In genomic region chr6:41779793-41780622, GRCh38 we compare ENCODE assay signal across 8 cellular contexts. TPM values are rescaled to one million over a fixed set of nuclear protein-coding genes. Genes with fewer than 3 reads are reported as not detected.
A peak's percentile ranks its signal among the peaks of the same experiment; 100 is the strongest.
DNase-seq lines count a peak whose midpoint lies in the region; ATAC-seq, FAIRE-seq and TF ChIP-seq lines count a peak whose summit lies in the region.

FRS3 (minus strand) TSS chr6:41779900; CDS start chr6:41776987, 2,913 bp downstream.

- H3K9me3 ChIP-seq in keratinocyte (ENCODE audit: control insufficient read depth, low read depth, low read length), result no peaks in the 10 kb centered on the region

- peaks cover 13% of the 10 kb centered on the region for H3K36me3 Mint-ChIP-seq in activated B cell treated with CpG ODN at 0.5 μM for 24 hours (ENCODE audit: low read depth)

- ATAC-seq in GM18909 (IDR thresholded peaks at IDR 0.05; ENCODE audit: poor library complexity, unreplicated experiment) (peak; percentile 91), HG03159 (IDR thresholded peaks at IDR 0.05; ENCODE audit: unreplicated experiment) (peak; percentile 97), activated B cell treated with CpG ODN at 0.5 μM for 24 hours (ENCODE audit: low read depth) (peak; percentile 95)

- peaks cover 24% of the 10 kb centered on the region for H3K4me1 ChIP-seq in keratinocyte (ENCODE audit: control insufficient read depth, extremely low read depth, insufficient read depth, low read length)

- H3K4me3 Mint-ChIP-seq in activated B cell treated with CpG ODN at 0.5 μM for 24 hours, result peak within 1 kb of the TSS; percentile 93

- peaks cover 5 to 11% of the 10 kb centered on the region in 2 experiments for H3K36me3 ChIP-seq in keratinocyte (ENCODE audit: control insufficient read depth in 2 of 2, extremely low read depth in 1 of 2, insufficient read depth in 2 of 2, low read length in 2 of 2)

- H3K27me3 Mint-ChIP-seq in activated B cell treated with CpG ODN at 0.5 μM for 24 hours, result no peaks in the 10 kb centered on the region

- peak; percentile 90 for TF ChIP-seq CTCF in AG09319 (IDR thresholded peaks at IDR 0.05; ENCODE audit: low read depth, low read length)
- TF ChIP-seq CTCF in activated B cell treated with CpG ODN at 0.5 μM for 24 hours (IDR thresholded peaks at IDR 0.05), result no peak
- TF ChIP-seq CTCF in keratinocyte (optimal IDR thresholded peaks at IDR 0.05 in 1 of 3, IDR thresholded peaks at IDR 0.05 in 1 of 3, conservative IDR thresholded peaks at IDR 0.05 in 1 of 3; ENCODE audit: extremely low read depth in 1 of 3, insufficient read depth in 2 of 3, low read length in 3 of 3), result peak in 2 of 3 experiments; percentile 65 to 96

- POLR2A ChIA-PET in activated B cell treated with CpG ODN at 0.5 μM for 24 hours (lab: Charles Lee), result interaction anchor here (1.0 kb wide), 2 partner anchors 8 to 264 kb away, joined by 3 to 4 read pairs; no protein-coding TSS in a partner anchor

- peak within 1 kb of the TSS; percentile 90 for H3K4me2 ChIP-seq in keratinocyte (ENCODE audit: control insufficient read depth, extremely low read depth, insufficient read depth, low read depth, low read length)

- no peaks in the 10 kb centered on the region for H3K27me3 ChIP-seq in keratinocyte (ENCODE audit: control insufficient read depth, extremely low read depth, insufficient read depth, low read length)

- H4K20me1 ChIP-seq in keratinocyte (ENCODE audit: control insufficient read depth, extremely low read depth, insufficient read depth, low read length), result no peaks in the 10 kb centered on the region

- intact Hi-C loops in activated B cell treated with CpG ODN at 0.5 μM for 24 hours (cut with micrococcal nuclease), result loop anchor here (1.0 to 10.0 kb wide), 10 partner anchors 7 to 1115 kb away; partner anchors contain the start of genes TFEB and TOMM6

- no peak within 1 kb of the TSS for H3K27ac ChIP-seq in keratinocyte (ENCODE audit: control insufficient read depth, insufficient read depth, low read length)

- H3K9ac ChIP-seq in keratinocyte (ENCODE audit: control insufficient read depth, extremely low read depth, insufficient read depth, low read length), result peak within 1 kb of the TSS; percentile 66

- H3K9me1 ChIP-seq in keratinocyte (ENCODE audit: control insufficient read depth, extremely low read depth, insufficient read depth, low read length), result no peaks in the 10 kb centered on the region

- H3K79me2 ChIP-seq in keratinocyte (ENCODE audit: control insufficient read depth, insufficient read depth, low read length), result no peaks in the 10 kb centered on the region

- dilution Hi-C loops in keratinocyte (cut with MboI; ENCODE audit: extremely low pct_ligation_motif_present, low sequenced_read_pairs), result no loop called here

- peak within 1 kb of the TSS; percentile 61 for H2AFZ ChIP-seq in keratinocyte (ENCODE audit: control insufficient read depth, low read length)

- peak within 1 kb of the TSS; percentile 63 for H3K27ac Mint-ChIP-seq in activated B cell treated with CpG ODN at 0.5 μM for 24 hours

- peaks cover 26% of the 10 kb centered on the region for H3K4me1 Mint-ChIP-seq in activated B cell treated with CpG ODN at 0.5 μM for 24 hours

- FAIRE-seq in keratinocyte (lab: Jason Lieb, UNC), result no peak

- H3K4me3 ChIP-seq in keratinocyte (ENCODE audit: control insufficient read depth in 2 of 3, extremely low read depth in 1 of 3, insufficient read depth in 2 of 3, low read depth in 1 of 3, low read length in 3 of 3), result peak within 1 kb of the TSS; percentile 56 to 79 (median 71)

- DNase-seq in AG09319 (ENCODE audit: extremely low read depth, low read depth), result peak; percentile 87
- peak; percentile 83 for DNase-seq in NCI-H2227 treated with DMSO at 0.1 percent for 48 hours (lab: John Stamatoyannopoulos, UW)
- peak; percentile 100 for DNase-seq in activated B cell treated with CpG ODN at 0.5 μM for 24 hours
- DNase-seq in central memory CD4-positive, alpha-beta T cell, result peak; percentile 96
- DNase-seq in keratinocyte (ENCODE audit: low read depth, low spot score), result no peak
- peak; percentile 98 to 100 (median 99) for DNase-seq in stimulated activated CD4-positive, alpha-beta T cell treated with anti-CD3 and anti-CD28 coated beads, Interleukin-12 subunit alpha, Interleukin-12 subunit beta, amount 100 ng/mL, for 48 hours (ENCODE audit: low read depth in 2 of 3, low spot score in 1 of 3)

- no peaks in the 10 kb centered on the region for H3K9me3 Mint-ChIP-seq in activated B cell treated with CpG ODN at 0.5 μM for 24 hours

- CTCF ChIA-PET in activated B cell treated with CpG ODN at 0.5 μM for 24 hours (lab: Charles Lee), result interaction anchor here (1.0 to 1.6 kb wide), 2 partner anchors 42 to 263 kb away, joined by 3 to 4 read pairs; no protein-coding TSS in a partner anchor

RNA-seq across cellular contexts. Expression of gene FRS3, which starts in this region (rescaled TPM):
- total RNA-seq in activated B cell treated with CpG ODN at 0.5 μM for 24 hours, result 6.5 and 6.7 TPM in 2 replicates
- 2.0 to 2.5 TPM (median 2.0 TPM) in 3 replicates for polyA plus RNA-seq in keratinocyte
- polyA plus RNA-seq in keratinocyte (2011; ENCODE audit: low read depth), result not detected
- 1.0 and 1.8 TPM in 2 replicates for polyA plus RNA-seq in keratinocyte (2011; cell fraction: cytosol; rRNA removed)
- polyA plus RNA-seq in keratinocyte (2011; cell fraction: nucleus; rRNA removed), result 3.5 and 5.4 TPM in 2 replicates
- 0.73 and 1.6 TPM in 2 replicates for polyA plus RNA-seq in keratinocyte (2012; ENCODE audit: low replicate concordance)
- polyA minus RNA-seq in keratinocyte, result 2.3 to 2.9 TPM (median 2.7 TPM) in 3 replicates
- polyA minus RNA-seq in keratinocyte (2011; cell fraction: cytosol; rRNA and poly(A)+ RNA removed), result 0.96 TPM
- 0.54 and 0.95 TPM in 2 replicates for polyA minus RNA-seq in keratinocyte (2011; cell fraction: nucleus; rRNA and poly(A)+ RNA removed)
